In genomic region chr5:11251242-11251641, GRCh38 we compare ENCODE assay signal across 17 cellular contexts.
DNase-seq lines count a peak whose midpoint lies in the region; ATAC-seq, FAIRE-seq and TF ChIP-seq lines count a peak whose summit lies in the region.
"Had no signal": no experiment of that assay in that cellular context is flagged by ENCODE, and none has a peak within 500 bp of the region (broad histone marks: within the 10 kb centered on the region; RNA-seq: fewer than 3 reads in every experiment).

No MANE protein-coding gene starts in this region.

- H3K9me3 ChIP-seq in PC-9 (ENCODE audit: insufficient read depth, low read depth), result no peaks in the 10 kb centered on the region; the same call in 1 of the 2 replicates
- H3K9me3 ChIP-seq: left ventricle myocardium inferior, neutrophil, thyroid gland had no signal

- H3K4me2 ChIP-seq in PC-9, result peak overlapping the region; percentile 62

- H3K4me1 ChIP-seq in PC-9 (replicated peaks; ENCODE audit: insufficient read depth), result peaks cover 18% of the 10 kb centered on the region
- H3K4me1 ChIP-seq: left ventricle myocardium inferior, thyroid gland had no signal

- no peak for ATAC-seq in GM21825 (IDR thresholded peaks at IDR 0.05; ENCODE audit: unreplicated experiment)
- no peak for ATAC-seq in GM18519 (IDR thresholded peaks at IDR 0.05; ENCODE audit: low FRiP score, unreplicated experiment)
- no peak for ATAC-seq in HG03135 (IDR thresholded peaks at IDR 0.05; ENCODE audit: unreplicated experiment)

- TF ChIP-seq CTCF in PC-9 (conservative IDR thresholded peaks at IDR 0.05), result no peak

- no peaks in the 10 kb centered on the region for H4K20me1 ChIP-seq in PC-9 (ENCODE audit: insufficient read depth)

- no peak for DNase-seq in H54 (ENCODE audit: insufficient read length, low spot score)
- DNase-seq in PC-9, result peak; percentile 51 to 74
- peak; percentile 20 for DNase-seq in fibroblast of peridontal ligament (ENCODE audit: extremely low read depth)
- DNase-seq in renal cortical epithelial cell (ENCODE audit: low read depth), result peak; percentile 13
- DNase-seq in activated CD4-positive, alpha-beta T cell treated with anti-CD3 and anti-CD28 coated beads, Interleukin-2, amount 50 U/mL, for 1 hour, result no peak
- DNase-seq: activated CD4-positive, alpha-beta T cell treated with anti-CD3 and anti-CD28 coated beads for 48 hours; activated T-cell treated with anti-CD3 and anti-CD28 coated beads, Interleukin-2, amount 50 U/mL, for 48 hours; CD4-positive, alpha-beta memory T cell; effector CD8-positive, alpha-beta T cell; head of caudate nucleus; left ventricle myocardium inferior; NCI-H2227 treated with DMSO at 0.1 percent for 48 hours; thyroid gland had no signal

- POLR2A ChIA-PET in PC-9 (lab: Charles Lee; ENCODE audit: unreplicated experiment), result interaction anchor here (0.9 kb wide), 1 partner anchor 566 kb away, joined by 6 read pairs; no protein-coding TSS in a partner anchor

- H3K4me3 ChIP-seq in PC-9, result 0 out of 2 replicates have a peak overlapping the region, but pooled peaks have one; percentile 9
- H3K4me3 ChIP-seq: left ventricle myocardium inferior, thyroid gland had no signal

- H3K9me2 ChIP-seq in PC-9 (ENCODE audit: insufficient read depth), result no peaks in the 10 kb centered on the region

- H3K79me2 ChIP-seq in PC-9 (ENCODE audit: low read depth), result no peaks in the 10 kb centered on the region

- H2AFZ ChIP-seq in PC-9, result no peak overlapping the region

- FAIRE-seq in H54 (lab: Jason Lieb, UNC), result peak; percentile 11

- H3K27ac ChIP-seq in PC-9, result no peak overlapping the region
- H3K27ac ChIP-seq: left ventricle myocardium inferior, neutrophil, thyroid gland had no signal

- no peak for TF ChIP-seq POLR2A in H54 (IDR thresholded peaks at IDR 0.05; ENCODE audit: low read depth, low read length)

- no peaks in the 10 kb centered on the region for H3K27me3 ChIP-seq in PC-9 (ENCODE audit: insufficient read depth, low read depth)
- H3K27me3 ChIP-seq: neutrophil, thyroid gland had no signal

- no TSS peak for BruUV-seq in PC-9 (replicated peaks; lab: Mats Ljungman, UMichigan)

- intact Hi-C loops in PC-9 (cut with micrococcal nuclease; ENCODE audit: unreplicated experiment), result loop anchor here (1.0 kb wide), 1 partner anchor 549 kb away; no protein-coding TSS in a partner anchor

- CTCF ChIA-PET in PC-9 (lab: Charles Lee), result interaction anchor here (0.5 kb wide), 1 partner anchor 1731 kb away, joined by 4 read pairs; no protein-coding TSS in a partner anchor

- H3F3A ChIP-seq in PC-9 (ENCODE audit: insufficient read depth, low read depth), result 0 out of 2 replicates have a peak, but pooled peaks cover 3% of the 10 kb centered on the region

- no peaks in the 10 kb centered on the region for H3K36me3 ChIP-seq in PC-9 (ENCODE audit: low read depth)
- H3K36me3 ChIP-seq: left ventricle myocardium inferior, neutrophil, thyroid gland had no signal

Comparison
In these comparisons a context has a peak if more than half of its experiments do, and no peak if none do; other contexts are left out.
1. DNase-seq: peak in PC-9 (2 of 2), fibroblast of peridontal ligament (single experiment) and renal cortical epithelial cell (single experiment); none in H54 (single experiment) and activated CD4-positive, alpha-beta T cell treated with anti-CD3 and anti-CD28 coated beads, Interleukin-2, amount 50 U/mL, for 1 hour (single experiment).